Comparison of ENCODE assay signal across 19 cellular contexts in the genomic region with DNA sequence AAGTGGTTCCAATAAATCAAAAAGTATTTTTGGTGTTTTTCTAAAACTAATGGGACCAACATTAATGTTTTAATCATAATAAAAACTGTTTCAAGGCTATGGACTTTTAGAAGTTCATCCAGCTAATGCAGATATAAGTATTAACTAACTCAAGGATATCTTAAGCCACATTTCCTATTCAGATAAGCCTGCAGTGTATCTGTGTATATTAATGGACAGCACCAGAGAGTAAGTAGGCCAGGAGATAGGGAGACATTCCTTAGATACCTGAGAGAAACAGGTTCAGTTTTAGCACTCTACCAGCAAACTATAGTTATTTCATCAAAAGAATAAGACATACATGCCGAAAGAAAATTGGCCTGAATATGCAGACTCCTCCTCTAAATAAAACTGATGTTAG. TPM values are rescaled to one million over a fixed set of nuclear protein-coding genes. Genes with fewer than 3 reads are reported as not detected.
DNase-seq lines count a peak whose midpoint lies in the region; ATAC-seq and TF ChIP-seq lines count a peak whose summit lies in the region.
"Had no signal": no experiment of that assay in that cellular context is flagged by ENCODE, and none has a peak within 500 bp of the region (broad histone marks: within the 10 kb centered on the region; RNA-seq: fewer than 3 reads in every experiment).

No MANE protein-coding gene starts in this region.

- POLR2A ChIA-PET in HEK293T (lab: Yijun Ruan, JAX): no interaction called here

- intact Hi-C loops in left cardiac atrium (cut with DNase I): no loop called here
- intact Hi-C loops in Right ventricle myocardium superior (cut with DNase I): no loop called here

- CTCF ChIA-PET in HEK293T (lab: Yijun Ruan, JAX): no interaction called here

- no peaks in the 10 kb centered on the region for H3K9me3 ChIP-seq in thoracic aorta
- H3K9me3 ChIP-seq: BE2C had no signal

- DNase-seq in left cardiac atrium: no peak
- no peak for DNase-seq in Right ventricle myocardium superior
- peak; percentile 63 for DNase-seq in amniotic epithelial cell (ENCODE audit: low read depth)
- peak; percentile 8 for DNase-seq in iris pigment epithelial cell (ENCODE audit: low read depth)
- no peak for DNase-seq in thoracic aorta (ENCODE audit: low spot score)
- no peak for DNase-seq in activated T-cell treated with anti-CD3 and anti-CD28 coated beads, Interleukin-2, amount 50 U/mL, for 24 hours
- no peak for DNase-seq in putamen (ENCODE audit: low spot score)
- DNase-seq in HEK293T (ENCODE audit: extremely low spot score): no peak
- DNase-seq: ACHN; BE2C; C1 segment of cervical spinal cord; CD4-positive, CD25-positive, alpha-beta regulatory T cell; CD8-positive, alpha-beta memory T cell; COR-L47; DMS 273 treated with DMSO at 0.1 percent for 48 hours; DMS53; H9 had no signal

- no peaks in the 10 kb centered on the region for H3K9me3 Mint-ChIP-seq in activated T-cell treated with anti-CD3 and anti-CD28 coated beads, Interleukin-2, amount 50 U/mL, for 24 hours
- H3K9me3 Mint-ChIP-seq: CD8-positive, alpha-beta memory T cell; H9 had no signal

- H3K4me1 Mint-ChIP-seq in activated T-cell treated with anti-CD3 and anti-CD28 coated beads, Interleukin-2, amount 50 U/mL, for 24 hours (ENCODE audit: low read depth): peaks cover 15% of the 10 kb centered on the region
- H3K4me1 Mint-ChIP-seq: H9 had no signal

- no peak overlapping the region for H3K4me3 ChIP-seq in thoracic aorta

- peaks cover 87% of the 10 kb centered on the region for H3K36me3 Mint-ChIP-seq in activated T-cell treated with anti-CD3 and anti-CD28 coated beads, Interleukin-2, amount 50 U/mL, for 24 hours (ENCODE audit: low read depth)

- no peak overlapping the region for H3K4me3 Mint-ChIP-seq in activated T-cell treated with anti-CD3 and anti-CD28 coated beads, Interleukin-2, amount 50 U/mL, for 24 hours
- H3K4me3 Mint-ChIP-seq: CD4-positive, CD25-positive, alpha-beta regulatory T cell; CD8-positive, alpha-beta memory T cell; H9 had no signal

- H3K4me1 ChIP-seq in thoracic aorta (ENCODE audit: control insufficient read depth in 1 of 2, low read depth in 2 of 2): peaks cover 12 to 31% of the 10 kb centered on the region in 2 donors
- H3K4me1 ChIP-seq: BE2C had no signal

- ATAC-seq in left cardiac atrium: peak; percentile 38 to 52
- ATAC-seq in Right ventricle myocardium superior (ENCODE audit: poor library complexity): no peak
- ATAC-seq in thoracic aorta (ENCODE audit: insufficient number of reproducible peaks, low FRiP score, low read depth): no peak
- ATAC-seq: HepG2 had no signal

- no peaks in the 10 kb centered on the region for H3K27me3 ChIP-seq in thoracic aorta (replicated peaks; ENCODE audit: insufficient read depth)
- H3K27me3 ChIP-seq: BE2C had no signal

- no peak overlapping the region for H3K27ac Mint-ChIP-seq in activated T-cell treated with anti-CD3 and anti-CD28 coated beads, Interleukin-2, amount 50 U/mL, for 24 hours
- H3K27ac Mint-ChIP-seq: CD4-positive, CD25-positive, alpha-beta regulatory T cell had no signal

- H3K27ac ChIP-seq in thoracic aorta: peak overlapping the region; percentile 6 to 39

- H3K36me3 ChIP-seq in thoracic aorta: peaks cover 29% of the 10 kb centered on the region

- H3K27me3 Mint-ChIP-seq in activated T-cell treated with anti-CD3 and anti-CD28 coated beads, Interleukin-2, amount 50 U/mL, for 24 hours: no peaks in the 10 kb centered on the region
- H3K27me3 Mint-ChIP-seq: CD4-positive, CD25-positive, alpha-beta regulatory T cell; CD8-positive, alpha-beta memory T cell had no signal

- no peak for TF ChIP-seq CTCF in thoracic aorta (IDR thresholded peaks at IDR 0.05)

TF ChIP-seq in HEK293T, 16 proteins besides CTCF, POLR2A, EP300 and RAD21:
- TF ChIP-seq CTBP1 (IDR thresholded peaks at IDR 0.05; ENCODE audit: borderline replicate concordance) (no peak), FOXK2 (IDR thresholded peaks at IDR 0.05) (no peak)
- TF ChIP-seq, protein P1, sequence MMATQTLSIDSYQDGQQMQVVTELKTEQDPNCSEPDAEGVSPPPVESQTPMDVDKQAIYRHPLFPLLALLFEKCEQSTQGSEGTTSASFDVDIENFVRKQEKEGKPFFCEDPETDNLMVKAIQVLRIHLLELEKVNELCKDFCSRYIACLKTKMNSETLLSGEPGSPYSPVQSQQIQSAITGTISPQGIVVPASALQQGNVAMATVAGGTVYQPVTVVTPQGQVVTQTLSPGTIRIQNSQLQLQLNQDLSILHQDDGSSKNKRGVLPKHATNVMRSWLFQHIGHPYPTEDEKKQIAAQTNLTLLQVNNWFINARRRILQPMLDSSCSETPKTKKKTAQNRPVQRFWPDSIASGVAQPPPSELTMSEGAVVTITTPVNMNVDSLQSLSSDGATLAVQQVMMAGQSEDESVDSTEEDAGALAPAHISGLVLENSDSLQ (IDR thresholded peaks at IDR 0.05): no peak

RNA-seq across cellular contexts. Expression of gene PREPL, which starts 27.3 kb away (rescaled TPM):
- total RNA-seq in left cardiac atrium (10 to 100 TPM; 70.4 to 77.4 TPM), Right ventricle myocardium superior (72.0 TPM), thoracic aorta (10 to 100 TPM; 56.0 to 65.2 TPM)

RNA-seq across cellular contexts. Expression of gene CAMKMT, which starts 27.8 kb away (rescaled TPM):
- total RNA-seq in left cardiac atrium: 1 to 10 TPM; 6.6 to 7.1 TPM
- total RNA-seq in Right ventricle myocardium superior: 5.1 TPM
- total RNA-seq in thoracic aorta: 10 to 100 TPM in 1 of 2 donors, 1 to 10 TPM in 1; 4.7 to 11.6 TPM

RNA-seq across cellular contexts. Expression of gene SLC3A1, which starts 58.7 kb away (rescaled TPM):
- total RNA-seq in left cardiac atrium (under 1 TPM in 1 of 2 donors, not detected in 1; 0.24 TPM), Right ventricle myocardium superior (not detected), thoracic aorta (under 1 TPM; 0.71 to 0.81 TPM)
- total RNA-seq: H1, HepG2 had no signal

Comparison
In these comparisons a context has a peak if more than half of its experiments do, and no peak if none do; other contexts are left out.
1. ATAC-seq: peak in left cardiac atrium (2 of 2); none in Right ventricle myocardium superior (single experiment) and thoracic aorta (single experiment).
2. DNase-seq: peak in amniotic epithelial cell (single experiment) and iris pigment epithelial cell (single experiment); none in left cardiac atrium (single experiment), Right ventricle myocardium superior (single experiment), thoracic aorta (single experiment), activated T-cell treated with anti-CD3 and anti-CD28 coated beads, Interleukin-2, amount 50 U/mL, for 24 hours (single experiment), putamen (single experiment) and HEK293T (single experiment).